1 cellular context compared by ENCODE assay signal in genomic region chr17:3502466-3502865, GRCh38.
TF ChIP-seq lines count a peak whose summit lies in the region.

No MANE protein-coding gene starts in this region.

TF ChIP-seq in IMR-90, 13 proteins besides CTCF, POLR2A, EP300 and RAD21 (continued from another document):
- TF ChIP-seq RCOR1 (IDR thresholded peaks at IDR 0.05; ENCODE audit: insufficient replicate concordance, low read length) (no peak), MAZ (IDR thresholded peaks at IDR 0.05; ENCODE audit: borderline replicate concordance, low read depth, low read length) (no peak), CHD1 (IDR thresholded peaks at IDR 0.05; ENCODE audit: low read depth, low read length) (no peak), USF2 (IDR thresholded peaks at IDR 0.05; ENCODE audit: low read depth, low read length) (no peak), MXI1 (IDR thresholded peaks at IDR 0.05; ENCODE audit: borderline replicate concordance, low read depth, low read length) (no peak)
TF ChIP-seq in IMR-90: peak in this region for 0.
